1 cellular context compared by ENCODE assay signal in genomic region chr7:16462618-16463017, GRCh38.
TF ChIP-seq lines count a peak whose summit lies in the region.

No MANE protein-coding gene starts in this region.

TF ChIP-seq in GM23338, 12 proteins besides CTCF, POLR2A, EP300 and RAD21 (continued from another document):
- no peak for TF ChIP-seq ETS1 (IDR thresholded peaks at IDR 0.05)
- no peak for TF ChIP-seq JUNB (IDR thresholded peaks at IDR 0.05; ENCODE audit: unreplicated experiment)
- TF ChIP-seq NANOG (IDR thresholded peaks at IDR 0.05; ENCODE audit: borderline replicate concordance): no peak
- no peak for TF ChIP-seq ZNF114 (CRISPR knock-in tag; IDR thresholded peaks at IDR 0.05)
- no peak for TF ChIP-seq STAT1 (IDR thresholded peaks at IDR 0.05; ENCODE audit: unreplicated experiment)
- TF ChIP-seq, protein P1, sequence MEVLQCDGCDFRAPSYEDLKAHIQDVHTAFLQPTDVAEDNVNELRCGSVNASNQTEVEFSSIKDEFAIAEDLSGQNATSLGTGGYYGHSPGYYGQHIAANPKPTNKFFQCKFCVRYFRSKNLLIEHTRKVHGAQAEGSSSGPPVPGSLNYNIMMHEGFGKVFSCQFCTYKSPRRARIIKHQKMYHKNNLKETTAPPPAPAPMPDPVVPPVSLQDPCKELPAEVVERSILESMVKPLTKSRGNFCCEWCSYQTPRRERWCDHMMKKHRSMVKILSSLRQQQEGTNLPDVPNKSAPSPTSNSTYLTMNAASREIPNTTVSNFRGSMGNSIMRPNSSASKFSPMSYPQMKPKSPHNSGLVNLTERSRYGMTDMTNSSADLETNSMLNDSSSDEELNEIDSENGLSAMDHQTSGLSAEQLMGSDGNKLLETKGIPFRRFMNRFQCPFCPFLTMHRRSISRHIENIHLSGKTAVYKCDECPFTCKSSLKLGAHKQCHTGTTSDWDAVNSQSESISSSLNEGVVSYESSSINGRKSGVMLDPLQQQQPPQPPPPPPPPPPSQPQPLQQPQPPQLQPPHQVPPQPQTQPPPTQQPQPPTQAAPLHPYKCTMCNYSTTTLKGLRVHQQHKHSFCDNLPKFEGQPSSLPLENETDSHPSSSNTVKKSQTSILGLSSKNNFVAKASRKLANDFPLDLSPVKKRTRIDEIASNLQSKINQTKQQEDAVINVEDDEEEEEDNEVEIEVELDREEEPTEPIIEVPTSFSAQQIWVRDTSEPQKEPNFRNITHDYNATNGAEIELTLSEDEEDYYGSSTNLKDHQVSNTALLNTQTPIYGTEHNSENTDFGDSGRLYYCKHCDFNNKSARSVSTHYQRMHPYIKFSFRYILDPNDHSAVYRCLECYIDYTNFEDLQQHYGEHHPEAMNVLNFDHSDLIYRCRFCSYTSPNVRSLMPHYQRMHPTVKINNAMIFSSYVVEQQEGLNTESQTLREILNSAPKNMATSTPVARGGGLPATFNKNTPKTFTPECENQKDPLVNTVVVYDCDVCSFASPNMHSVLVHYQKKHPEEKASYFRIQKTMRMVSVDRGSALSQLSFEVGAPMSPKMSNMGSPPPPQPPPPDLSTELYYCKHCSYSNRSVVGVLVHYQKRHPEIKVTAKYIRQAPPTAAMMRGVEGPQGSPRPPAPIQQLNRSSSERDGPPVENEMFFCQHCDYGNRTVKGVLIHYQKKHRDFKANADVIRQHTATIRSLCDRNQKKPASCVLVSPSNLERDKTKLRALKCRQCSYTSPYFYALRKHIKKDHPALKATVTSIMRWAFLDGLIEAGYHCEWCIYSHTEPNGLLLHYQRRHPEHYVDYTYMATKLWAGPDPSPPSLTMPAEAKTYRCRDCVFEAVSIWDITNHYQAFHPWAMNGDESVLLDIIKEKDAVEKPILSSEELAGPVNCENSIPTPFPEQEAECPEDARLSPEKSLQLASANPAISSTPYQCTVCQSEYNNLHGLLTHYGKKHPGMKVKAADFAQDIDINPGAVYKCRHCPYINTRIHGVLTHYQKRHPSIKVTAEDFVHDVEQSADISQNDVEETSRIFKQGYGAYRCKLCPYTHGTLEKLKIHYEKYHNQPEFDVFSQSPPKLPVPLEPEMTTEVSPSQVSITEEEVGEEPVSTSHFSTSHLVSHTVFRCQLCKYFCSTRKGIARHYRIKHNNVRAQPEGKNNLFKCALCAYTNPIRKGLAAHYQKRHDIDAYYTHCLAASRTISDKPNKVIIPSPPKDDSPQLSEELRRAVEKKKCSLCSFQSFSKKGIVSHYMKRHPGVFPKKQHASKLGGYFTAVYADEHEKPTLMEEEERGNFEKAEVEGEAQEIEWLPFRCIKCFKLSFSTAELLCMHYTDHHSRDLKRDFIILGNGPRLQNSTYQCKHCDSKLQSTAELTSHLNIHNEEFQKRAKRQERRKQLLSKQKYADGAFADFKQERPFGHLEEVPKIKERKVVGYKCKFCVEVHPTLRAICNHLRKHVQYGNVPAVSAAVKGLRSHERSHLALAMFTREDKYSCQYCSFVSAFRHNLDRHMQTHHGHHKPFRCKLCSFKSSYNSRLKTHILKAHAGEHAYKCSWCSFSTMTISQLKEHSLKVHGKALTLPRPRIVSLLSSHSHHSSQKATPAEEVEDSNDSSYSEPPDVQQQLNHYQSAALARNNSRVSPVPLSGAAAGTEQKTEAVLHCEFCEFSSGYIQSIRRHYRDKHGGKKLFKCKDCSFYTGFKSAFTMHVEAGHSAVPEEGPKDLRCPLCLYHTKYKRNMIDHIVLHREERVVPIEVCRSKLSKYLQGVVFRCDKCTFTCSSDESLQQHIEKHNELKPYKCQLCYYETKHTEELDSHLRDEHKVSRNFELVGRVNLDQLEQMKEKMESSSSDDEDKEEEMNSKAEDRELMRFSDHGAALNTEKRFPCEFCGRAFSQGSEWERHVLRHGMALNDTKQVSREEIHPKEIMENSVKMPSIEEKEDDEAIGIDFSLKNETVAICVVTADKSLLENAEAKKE (CRISPR knock-in tag; IDR thresholded peaks at IDR 0.05): no peak
- no peak for TF ChIP-seq ZNF331 (CRISPR knock-in tag; IDR thresholded peaks at IDR 0.05; ENCODE audit: low read depth)
- no peak for TF ChIP-seq CREB1 (CRISPR knock-in tag; IDR thresholded peaks at IDR 0.05; ENCODE audit: low read depth)
